17 cellular contexts compared by ENCODE assay signal in genomic region chr1:241608379-241609033, GRCh38. TPM values are rescaled to one million over a fixed set of nuclear protein-coding genes. Genes with fewer than 3 reads are reported as not detected.
DNase-seq lines count a peak whose midpoint lies in the region; FAIRE-seq and TF ChIP-seq lines count a peak whose summit lies in the region.
"Had no signal": no experiment of that assay in that cellular context is flagged by ENCODE, and none has a peak within 500 bp of the region (broad histone marks: within the 10 kb centered on the region; RNA-seq: fewer than 3 reads in every experiment).

No MANE protein-coding gene starts in this region.

- no TSS peak for BruUV-seq in MCF 10A (replicated peaks; lab: Mats Ljungman, UMichigan)

- DNase-seq in MCF 10A (ENCODE audit: unreplicated experiment) (peak; percentile 92), breast epithelium (ENCODE audit: low spot score in 2 of 2) (no peak), RCC 7860 (ENCODE audit: low spot score) (peak; percentile 68), fibroblast of lung (ENCODE audit: low read depth in 2 of 2) (peak; percentile 61 to 71), DMS53 treated with DMSO at 0.1 percent for 48 hours (lab: John Stamatoyannopoulos, UW; ENCODE audit: unreplicated experiment) (no peak), mesendoderm (no peak), NCI-H748 (lab: John Stamatoyannopoulos, UW; ENCODE audit: unreplicated experiment) (no peak), NCI-H1930 (lab: John Stamatoyannopoulos, UW) (no peak)
- DNase-seq: activated CD4-positive, alpha-beta T cell treated with anti-CD3 and anti-CD28 coated beads, Interleukin-2, amount 10 ng/mL, durations not matched to agents 24 days and 14 days; activated gamma-delta T cell treated with Interleukin-2 at 50 U/mL for 16 hours; BE2C; NCI-H1048; NCI-H82; spleen; upper lobe of right lung had no signal

- no peak overlapping the region for H3K56ac ChIP-seq in mesendoderm (ENCODE audit: low read length)

- H4K5ac ChIP-seq in mesendoderm (ENCODE audit: low read length): no peak overlapping the region

- no CpG with 5 or more reads among the region's 3 CpGs for WGBS in mesendoderm (ENCODE audit: extremely low coverage, insufficient coverage, low lambda C conversion rate)

- H3K9me3 ChIP-seq in breast epithelium: no peaks in the 10 kb centered on the region
- H3K9me3 ChIP-seq in fibroblast of lung (ENCODE audit: control insufficient read depth, insufficient read depth, low read depth, low read length): no peaks in the 10 kb centered on the region
- H3K9me3 ChIP-seq: BE2C, neutrophil, spleen, upper lobe of right lung had no signal

- peak overlapping the region; percentile 21 for H3K27ac Mint-ChIP-seq in MCF 10A (ENCODE audit: low read depth, unreplicated experiment)
- H3K27ac Mint-ChIP-seq: activated CD4-positive, alpha-beta T cell treated with anti-CD3 and anti-CD28 coated beads, Interleukin-2, amount 10 ng/mL, durations not matched to agents 24 days and 14 days had no signal

- CTCF ChIA-PET in MCF 10A (lab: Yijun Ruan, JAX): interaction anchor here (0.7 to 9.1 kb wide), 8 partner anchors 13 to 287 kb away, joined by 3 to 155 read pairs (median 4); no protein-coding TSS in a partner anchor

- H3K9ac ChIP-seq in fibroblast of lung (ENCODE audit: insufficient read depth, low read length) (no peak overlapping the region), mesendoderm (ENCODE audit: low read length) (no peak overlapping the region)

- H3K4me1 Mint-ChIP-seq in MCF 10A (ENCODE audit: insufficient read depth, unreplicated experiment): peaks cover 43% of the 10 kb centered on the region

- no peak overlapping the region for H3K23ac ChIP-seq in mesendoderm (ENCODE audit: low read length)

- H3K79me1 ChIP-seq in mesendoderm (ENCODE audit: low read length): no peaks in the 10 kb centered on the region

- H3K4me3 Mint-ChIP-seq in MCF 10A (ENCODE audit: unreplicated experiment): peak overlapping the region; percentile 15
- H3K4me3 Mint-ChIP-seq: activated CD4-positive, alpha-beta T cell treated with anti-CD3 and anti-CD28 coated beads, Interleukin-2, amount 10 ng/mL, durations not matched to agents 24 days and 14 days had no signal

- no peak overlapping the region for H2BK120ac ChIP-seq in mesendoderm (ENCODE audit: low read depth, low read length)

- TF ChIP-seq CTCF in MCF 10A (IDR thresholded peaks at IDR 0.05; ENCODE audit: unreplicated experiment): no peak
- no peak for TF ChIP-seq CTCF in breast epithelium (IDR thresholded peaks at IDR 0.05)
- TF ChIP-seq CTCF in fibroblast of lung (conservative IDR thresholded peaks at IDR 0.05 in 1 of 2, IDR thresholded peaks at IDR 0.05 in 1 of 2; ENCODE audit: low read depth in 1 of 2, low read length in 2 of 2): no peak

- H2BK15ac ChIP-seq in mesendoderm (replicated peaks; ENCODE audit: low read depth): no peak overlapping the region

- H3K36me3 ChIP-seq in breast epithelium: no peaks in the 10 kb centered on the region
- H3K36me3 ChIP-seq in fibroblast of lung (ENCODE audit: control insufficient read depth, insufficient read depth, low read length): no peaks in the 10 kb centered on the region
- H3K36me3 ChIP-seq in mesendoderm (ENCODE audit: control insufficient read depth, insufficient read depth, low read length): no peaks in the 10 kb centered on the region
- H3K36me3 ChIP-seq: BE2C, neutrophil, upper lobe of right lung had no signal

- H4K8ac ChIP-seq in mesendoderm (ENCODE audit: low read depth, low read length): no peak overlapping the region

- TF ChIP-seq POLR2A in breast epithelium (IDR thresholded peaks at IDR 0.05): no peak

- H4K20me1 ChIP-seq in fibroblast of lung (ENCODE audit: control insufficient read depth, extremely low read depth, insufficient read depth, low read length): no peaks in the 10 kb centered on the region

- H3K4me2 ChIP-seq in fibroblast of lung (ENCODE audit: extremely low read depth, insufficient read depth, low read length): no peak overlapping the region
- H3K4me2 ChIP-seq in mesendoderm (ENCODE audit: low read length): no peak overlapping the region

- no peaks in the 10 kb centered on the region for H3K27me3 Mint-ChIP-seq in MCF 10A (ENCODE audit: insufficient read depth, unreplicated experiment)
- H3K27me3 Mint-ChIP-seq: activated CD4-positive, alpha-beta T cell treated with anti-CD3 and anti-CD28 coated beads, Interleukin-2, amount 10 ng/mL, durations not matched to agents 24 days and 14 days had no signal

- POLR2A ChIA-PET in MCF 10A (lab: Yijun Ruan, JAX): interaction anchor here (0.5 to 8.6 kb wide), 22 partner anchors 8 to 1139 kb away, joined by 3 to 126 read pairs (median 4); partner anchors contain the start of genes CHML, FH, KMO and OPN3

- H3K79me2 ChIP-seq in fibroblast of lung (ENCODE audit: control insufficient read depth, insufficient read depth, low read length) (no peaks in the 10 kb centered on the region), mesendoderm (ENCODE audit: control insufficient read depth, insufficient read depth, low read length) (no peaks in the 10 kb centered on the region)

- intact Hi-C loops in MCF 10A (cut with micrococcal nuclease) (no loop called here), breast epithelium (cut with DNase I; ENCODE audit: low total_unique reads) (no loop called here)

- no peak overlapping the region for H2BK5ac ChIP-seq in mesendoderm (ENCODE audit: low read length)

- H3K27me3 ChIP-seq in breast epithelium (no peaks in the 10 kb centered on the region), fibroblast of lung (ENCODE audit: control insufficient read depth, insufficient read depth, low read length) (no peaks in the 10 kb centered on the region), mesendoderm (ENCODE audit: insufficient read depth, low read length, poor library complexity) (no peaks in the 10 kb centered on the region)
- H3K27me3 ChIP-seq: BE2C, neutrophil, spleen, upper lobe of right lung had no signal

- no peak overlapping the region for H3K4me3 ChIP-seq in breast epithelium
- no peak overlapping the region for H3K4me3 ChIP-seq in fibroblast of lung (replicated peaks in 1 of 4; ENCODE audit: control extremely low read depth in 1 of 4, insufficient read depth in 1 of 4, low read depth in 3 of 4, low read length in 4 of 4)
- no peak overlapping the region for H3K4me3 ChIP-seq in mesendoderm (ENCODE audit: low read length)
- H3K4me3 ChIP-seq: spleen, upper lobe of right lung had no signal

- no peak overlapping the region for H2AK5ac ChIP-seq in mesendoderm (ENCODE audit: low read length)

- H3K36me3 Mint-ChIP-seq in MCF 10A (ENCODE audit: insufficient read depth, unreplicated experiment): peaks cover 26% of the 10 kb centered on the region

- no peak overlapping the region for H3K18ac ChIP-seq in mesendoderm (ENCODE audit: low read length)

- H3K4ac ChIP-seq in mesendoderm (ENCODE audit: low read depth, low read length): no peak overlapping the region

- H2AFZ ChIP-seq in fibroblast of lung (ENCODE audit: low read length): no peak overlapping the region

- H3K4me1 ChIP-seq in breast epithelium (no peaks in the 10 kb centered on the region), fibroblast of lung (ENCODE audit: control insufficient read depth, extremely low read depth, insufficient read depth, low read length) (peaks cover 11% of the 10 kb centered on the region), mesendoderm (ENCODE audit: control insufficient read depth, low read depth, low read length) (no peaks in the 10 kb centered on the region)
- H3K4me1 ChIP-seq: BE2C had no signal

- FAIRE-seq in RCC 7860 (lab: Jason Lieb, UNC): peak; percentile 80
- FAIRE-seq: colon had no signal

- no peaks in the 10 kb centered on the region for H3K9me3 Mint-ChIP-seq in MCF 10A (ENCODE audit: unreplicated experiment)
- H3K9me3 Mint-ChIP-seq: activated CD4-positive, alpha-beta T cell treated with anti-CD3 and anti-CD28 coated beads, Interleukin-2, amount 10 ng/mL, durations not matched to agents 24 days and 14 days had no signal

- H3K27ac ChIP-seq in breast epithelium (no peak overlapping the region), fibroblast of lung (ENCODE audit: insufficient read depth, low read length) (no peak overlapping the region), mesendoderm (ENCODE audit: low read depth, low read length) (no peak overlapping the region)
- H3K27ac ChIP-seq: neutrophil, spleen, upper lobe of right lung had no signal

RNA-seq across cellular contexts. Expression of gene CHML, which starts 31.7 kb away (rescaled TPM):
- total RNA-seq in MCF 10A (2022) (33.7 and 33.8 TPM in 2 replicates), breast epithelium (1 to 10 TPM; 6.4 to 7.5 (median 7.2) TPM), fibroblast of lung (7.2 and 11.4 TPM in 2 replicates)
- polyA plus RNA-seq in fibroblast of lung: 10.8 and 16.1 TPM in 2 replicates
- polyA plus RNA-seq in fibroblast of lung (2012): 7.0 and 12.6 TPM in 2 replicates
- 16.1 and 22.5 TPM in 2 replicates for polyA minus RNA-seq in fibroblast of lung (ENCODE audit: low replicate concordance)
- 24.1 TPM for polyA plus RNA-seq in mesendoderm (2013, experiment 1 of 2)
- 24.6 TPM for polyA plus RNA-seq in mesendoderm (2013, experiment 2 of 2)

RNA-seq across cellular contexts. Expression of gene OPN3, which starts 31.7 kb away (rescaled TPM):
- total RNA-seq in MCF 10A (2022) (45.6 and 56.1 TPM in 2 replicates), breast epithelium (10 to 100 TPM; 12.0 to 22.4 (median 16.1) TPM), fibroblast of lung (20.3 and 32.5 TPM in 2 replicates)
- 27.5 and 58.9 TPM in 2 replicates for polyA plus RNA-seq in fibroblast of lung
- 12.9 and 30.8 TPM in 2 replicates for polyA plus RNA-seq in fibroblast of lung (2012)
- 17.0 and 18.5 TPM in 2 replicates for polyA minus RNA-seq in fibroblast of lung (ENCODE audit: low replicate concordance)
- 15.1 TPM for polyA plus RNA-seq in mesendoderm (2013, experiment 1 of 2)
- 15.1 TPM for polyA plus RNA-seq in mesendoderm (2013, experiment 2 of 2)

RNA-seq across cellular contexts. Expression of gene WDR64, which starts 43.6 kb away (rescaled TPM):
- not detected in 2 replicates for total RNA-seq in MCF 10A (2022)
- not detected for total RNA-seq in breast epithelium
- total RNA-seq in fibroblast of lung: not detected in 2 replicates
- not detected in 2 replicates for polyA plus RNA-seq in fibroblast of lung
- not detected in 2 replicates for polyA plus RNA-seq in fibroblast of lung (2012)
- polyA minus RNA-seq in fibroblast of lung (ENCODE audit: low replicate concordance): not detected in 2 replicates
- not detected for polyA plus RNA-seq in mesendoderm (2013, experiment 1 of 2)
- polyA plus RNA-seq in mesendoderm (2013, experiment 2 of 2): not detected
- total RNA-seq: activated CD4-positive, alpha-beta T cell treated with anti-CD3 and anti-CD28 coated beads, Interleukin-2, amount 10 ng/mL, durations not matched to agents 24 days and 14 days; upper lobe of right lung had no signal

Comparison
In these comparisons a context has a peak if more than half of its experiments do, and no peak if none do; other contexts are left out.
1. DNase-seq: peak in MCF 10A (single experiment), RCC 7860 (single experiment) and fibroblast of lung (2 of 2); none in breast epithelium (0 of 2), DMS53 treated with DMSO at 0.1 percent for 48 hours (single experiment), mesendoderm (single experiment), NCI-H748 (single experiment) and NCI-H1930 (0 of 2).